ENCODE assay signal across 8 cellular contexts in the genomic region with DNA sequence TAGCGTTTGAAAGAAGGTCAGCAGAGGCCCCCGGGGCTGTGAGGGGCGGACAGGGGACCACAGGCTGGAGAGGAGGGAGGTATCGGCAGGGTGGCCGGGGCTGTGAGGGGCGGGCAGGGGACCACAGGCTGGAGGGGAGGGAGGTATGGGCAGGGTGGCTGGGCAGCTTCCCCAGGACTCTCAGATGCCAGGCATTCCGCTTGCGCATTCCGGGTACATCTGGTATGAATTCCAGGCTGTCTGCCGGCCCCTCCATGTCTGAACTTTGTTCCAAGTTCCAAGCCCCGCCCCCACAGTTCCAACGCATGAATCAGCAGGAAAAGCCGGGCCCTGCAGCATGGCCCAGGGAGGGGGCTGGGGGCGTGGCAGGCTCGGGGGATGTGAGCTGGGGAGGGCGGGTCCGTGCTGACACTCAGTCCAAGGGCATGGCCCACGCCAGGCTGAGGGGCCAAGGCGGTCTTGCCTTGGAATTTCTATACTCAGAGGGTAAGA. TPM values are rescaled to one million over a fixed set of nuclear protein-coding genes. Genes with fewer than 3 reads are reported as not detected.
DNase-seq lines count a peak whose midpoint lies in the region; ATAC-seq, FAIRE-seq and TF ChIP-seq lines count a peak whose summit lies in the region.

No MANE protein-coding gene starts in this region.

- no peaks in the 10 kb centered on the region for H3K27me3 ChIP-seq in BE2C
- no peaks in the 10 kb centered on the region for H3K27me3 ChIP-seq in endothelial cell of umbilical vein (ENCODE audit: control insufficient read depth in 2 of 2, insufficient read depth in 2 of 2, low read length in 2 of 2)

- CTCF ChIA-PET in endothelial cell of umbilical vein (lab: Charles Lee) = interaction anchor here (0.9 to 3.0 kb wide), 7 partner anchors 16 to 151 kb away, joined by 3 to 25 read pairs (median 5); a partner anchor contains a TSS

- H4K20me1 ChIP-seq in endothelial cell of umbilical vein (replicated peaks; ENCODE audit: control insufficient read depth, extremely low read depth, insufficient read depth, low read length) = no peaks in the 10 kb centered on the region

- POLR2A ChIA-PET in endothelial cell of umbilical vein (lab: Charles Lee) = interaction anchor here (0.6 to 3.4 kb wide), 5 partner anchors 10 to 1155 kb away, joined by 3 to 16 read pairs (median 3); no protein-coding TSS in a partner anchor

- H3K4me3 ChIP-seq in BE2C (ENCODE audit: low read depth, low read length) (peak overlapping the region; percentile 56), endothelial cell of umbilical vein (replicated peaks in 1 of 3; ENCODE audit: insufficient read depth in 1 of 3, low read depth in 1 of 3, low read length in 3 of 3) (peak overlapping the region; percentile 69 to 97 (median 76))

- H3K9me3 ChIP-seq in BE2C (no peaks in the 10 kb centered on the region), endothelial cell of umbilical vein (replicated peaks; ENCODE audit: control insufficient read depth, insufficient read depth, low read length) (no peaks in the 10 kb centered on the region)

- ATAC-seq in GM21381 (IDR thresholded peaks at IDR 0.05; ENCODE audit: unreplicated experiment) = no peak
- no peak for ATAC-seq in HG02759 (IDR thresholded peaks at IDR 0.05; ENCODE audit: unreplicated experiment)

- dilution Hi-C loops in endothelial cell of umbilical vein (cut with MboI; ENCODE audit: extremely low pct_ligation_motif_present, low sequenced_read_pairs) = no loop called here

- H3K36me3 ChIP-seq in BE2C (no peaks in the 10 kb centered on the region), endothelial cell of umbilical vein (ENCODE audit: control insufficient read depth in 2 of 2, extremely low read depth in 1 of 2, insufficient read depth in 2 of 2, low read length in 2 of 2) (peaks cover 19 to 20% of the 10 kb centered on the region in 2 experiments)

- peak overlapping the region; percentile 91 for H3K4me3 Mint-ChIP-seq in HFFc6

- H3K79me2 ChIP-seq in endothelial cell of umbilical vein (ENCODE audit: control insufficient read depth, insufficient read depth, low read length) = peaks cover 41% of the 10 kb centered on the region

- peaks cover 51% of the 10 kb centered on the region for H3K4me1 Mint-ChIP-seq in HFFc6 (ENCODE audit: low read depth)

- peak; percentile 97 for FAIRE-seq in endothelial cell of umbilical vein (lab: Jason Lieb, UNC)

- peak overlapping the region; percentile 52 for H3K4me2 ChIP-seq in endothelial cell of umbilical vein (ENCODE audit: insufficient read depth, low read length)

- H3K9me3 Mint-ChIP-seq in HFFc6 = no peaks in the 10 kb centered on the region

- peak overlapping the region; percentile 79 for H3K27ac Mint-ChIP-seq in HFFc6

- H3K4me1 ChIP-seq in BE2C (peaks cover 7% of the 10 kb centered on the region), endothelial cell of umbilical vein (ENCODE audit: control insufficient read depth, extremely low read depth, insufficient read depth, low read length) (peaks cover 42% of the 10 kb centered on the region)

- peak overlapping the region; percentile 87 for H3K9ac ChIP-seq in endothelial cell of umbilical vein (replicated peaks; ENCODE audit: extremely low read depth, insufficient read depth, low read length)

- peak overlapping the region; percentile 79 for H3K27ac ChIP-seq in endothelial cell of umbilical vein (ENCODE audit: insufficient read depth, low read depth, low read length)

- no peak overlapping the region for H2AFZ ChIP-seq in endothelial cell of umbilical vein (ENCODE audit: low read depth, low read length)

- H3K36me3 Mint-ChIP-seq in HFFc6 (ENCODE audit: low read depth) = peaks cover 36% of the 10 kb centered on the region

- TF ChIP-seq CTCF in BE2C (IDR thresholded peaks at IDR 0.05; ENCODE audit: low read depth, low read length) (no peak), HFFc6 (IDR thresholded peaks at IDR 0.05) (no peak), endothelial cell of umbilical vein (IDR thresholded peaks at IDR 0.05; ENCODE audit: extremely low read depth in 1 of 2, insufficient read depth in 1 of 2, low read depth in 1 of 2, low read length in 2 of 2) (no peak)

- TF ChIP-seq POLR2A in endothelial cell of umbilical vein (IDR thresholded peaks at IDR 0.05; ENCODE audit: low read depth, low read length) = no peak

- BruUV-seq in endothelial cell of umbilical vein (replicated peaks; lab: Mats Ljungman, UMichigan) = no TSS peak

- H3K27me3 Mint-ChIP-seq in HFFc6 (ENCODE audit: insufficient read depth) = peaks cover 20% of the 10 kb centered on the region

- DNase-seq in BE2C (peak; percentile 94), HFFc6 (peak; percentile 97), T1000 (lab: John Stamatoyannopoulos, UW) (peak; percentile 93), endothelial cell of umbilical vein (ENCODE audit: low read depth, low spot score) (peak; percentile 96), medulla oblongata (ENCODE audit: extremely low spot score) (peak; percentile 87), stromal cell of bone marrow (ENCODE audit: low read depth) (peak; percentile 96)

- no peaks in the 10 kb centered on the region for H3K9me1 ChIP-seq in endothelial cell of umbilical vein (replicated peaks; ENCODE audit: control insufficient read depth, extremely low read depth, insufficient read depth, low read length)

- intact Hi-C loops in endothelial cell of umbilical vein (cut with micrococcal nuclease) = loop anchor here (1.0 to 10.0 kb wide), 5 partner anchors 30 to 620 kb away; a partner anchor contains a TSS

RNA-seq across cellular contexts. Expression of a gene that starts 4.4 kb away (rescaled TPM):
- polyA plus RNA-seq in BE2C (2012; ENCODE audit: insufficient read depth, insufficient read length, low read depth) = 0.15 TPM
- 1 to 10 TPM; 2.7 to 3.8 (median 3.2) TPM for total RNA-seq in HFFc6 (2021; fragmentation: NEBNext Ultra II Directional; extraction: Animal tissue kit (Norgen Biotek cat#: 25700))
- 1.7 and 2.1 TPM in 2 replicates for total RNA-seq in endothelial cell of umbilical vein
- 0.72 TPM in 2 replicates for polyA plus RNA-seq in endothelial cell of umbilical vein
- 0.75 and 0.83 TPM in 2 replicates for polyA plus RNA-seq in endothelial cell of umbilical vein (2011; cell fraction: cytosol; rRNA removed)
- polyA plus RNA-seq in endothelial cell of umbilical vein (2011; cell fraction: nucleus; rRNA removed) = 0.70 and 0.83 TPM in 2 replicates
- polyA plus RNA-seq in endothelial cell of umbilical vein (2012) = 1.6 and 2.4 TPM in 2 replicates
- polyA minus RNA-seq in endothelial cell of umbilical vein = 0.98 and 1.0 TPM in 2 replicates
- 1.6 TPM for polyA minus RNA-seq in endothelial cell of umbilical vein (2011; cell fraction: cytosol; rRNA and poly(A)+ RNA removed)
- polyA minus RNA-seq in endothelial cell of umbilical vein (2011; cell fraction: nucleus; rRNA and poly(A)+ RNA removed) = 0.24 and 0.38 TPM in 2 replicates

RNA-seq across cellular contexts. Expression of a gene that starts 10.0 kb away (rescaled TPM):
- 11.3 TPM for polyA plus RNA-seq in BE2C (2012; ENCODE audit: insufficient read depth, insufficient read length, low read depth)
- 10 to 100 TPM; 12.5 to 18.1 (median 13.2) TPM for total RNA-seq in HFFc6 (2021; fragmentation: NEBNext Ultra II Directional; extraction: Animal tissue kit (Norgen Biotek cat#: 25700))
- total RNA-seq in endothelial cell of umbilical vein = 16.5 and 17.3 TPM in 2 replicates
- 10.4 and 12.1 TPM in 2 replicates for polyA plus RNA-seq in endothelial cell of umbilical vein
- 5.0 and 7.6 TPM in 2 replicates for polyA plus RNA-seq in endothelial cell of umbilical vein (2011; cell fraction: cytosol; rRNA removed)
- polyA plus RNA-seq in endothelial cell of umbilical vein (2011; cell fraction: nucleus; rRNA removed) = 18.5 and 22.3 TPM in 2 replicates
- 10.1 and 11.7 TPM in 2 replicates for polyA plus RNA-seq in endothelial cell of umbilical vein (2012)
- polyA minus RNA-seq in endothelial cell of umbilical vein = 10.2 and 10.9 TPM in 2 replicates
- polyA minus RNA-seq in endothelial cell of umbilical vein (2011; cell fraction: cytosol; rRNA and poly(A)+ RNA removed) = 12.5 TPM
- polyA minus RNA-seq in endothelial cell of umbilical vein (2011; cell fraction: nucleus; rRNA and poly(A)+ RNA removed) = 9.7 and 18.8 TPM in 2 replicates

RNA-seq across cellular contexts. Expression of a gene that starts 28.1 kb away (rescaled TPM):
- 0.19 TPM for polyA plus RNA-seq in BE2C (2012; ENCODE audit: insufficient read depth, insufficient read length, low read depth)
- total RNA-seq in HFFc6 (2021; fragmentation: NEBNext Ultra II Directional; extraction: Animal tissue kit (Norgen Biotek cat#: 25700)) = not detected
- 0.30 TPM in 1 of 2 replicates, not detected in the other for total RNA-seq in endothelial cell of umbilical vein
- polyA plus RNA-seq in endothelial cell of umbilical vein = 0.03 and 0.14 TPM in 2 replicates
- 0.06 and 0.09 TPM in 2 replicates for polyA plus RNA-seq in endothelial cell of umbilical vein (2011; cell fraction: cytosol; rRNA removed)
- polyA plus RNA-seq in endothelial cell of umbilical vein (2011; cell fraction: nucleus; rRNA removed) = 0.11 and 0.21 TPM in 2 replicates
- 0.12 TPM in 1 of 2 replicates, not detected in the other for polyA plus RNA-seq in endothelial cell of umbilical vein (2012)
- polyA minus RNA-seq in endothelial cell of umbilical vein = 0.15 TPM in 1 of 2 replicates, not detected in the other
- 1.5 TPM for polyA minus RNA-seq in endothelial cell of umbilical vein (2011; cell fraction: cytosol; rRNA and poly(A)+ RNA removed)
- polyA minus RNA-seq in endothelial cell of umbilical vein (2011; cell fraction: nucleus; rRNA and poly(A)+ RNA removed) = not detected in 2 replicates

RNA-seq across cellular contexts. Expression of a gene that starts 29.9 kb away (rescaled TPM):
- polyA plus RNA-seq in BE2C (2012; ENCODE audit: insufficient read depth, insufficient read length, low read depth) = 679 TPM
- total RNA-seq in HFFc6 (2021; fragmentation: NEBNext Ultra II Directional; extraction: Animal tissue kit (Norgen Biotek cat#: 25700)) = 100 to 1,000 TPM; 224 to 285 (median 248) TPM
- 282 and 301 TPM in 2 replicates for total RNA-seq in endothelial cell of umbilical vein
- 215 and 230 TPM in 2 replicates for polyA plus RNA-seq in endothelial cell of umbilical vein
- polyA plus RNA-seq in endothelial cell of umbilical vein (2011; cell fraction: cytosol; rRNA removed) = 140 and 162 TPM in 2 replicates
- polyA plus RNA-seq in endothelial cell of umbilical vein (2011; cell fraction: nucleus; rRNA removed) = 382 and 429 TPM in 2 replicates
- polyA plus RNA-seq in endothelial cell of umbilical vein (2012) = 185 and 188 TPM in 2 replicates
- polyA minus RNA-seq in endothelial cell of umbilical vein = 426 and 435 TPM in 2 replicates
- polyA minus RNA-seq in endothelial cell of umbilical vein (2011; cell fraction: cytosol; rRNA and poly(A)+ RNA removed) = 351 TPM
- polyA minus RNA-seq in endothelial cell of umbilical vein (2011; cell fraction: nucleus; rRNA and poly(A)+ RNA removed) = 222 and 293 TPM in 2 replicates

RNA-seq across cellular contexts. Expression of a gene that starts 47.3 kb away (rescaled TPM):
- 15.1 TPM for polyA plus RNA-seq in BE2C (2012; ENCODE audit: insufficient read depth, insufficient read length, low read depth)
- total RNA-seq in HFFc6 (2021; fragmentation: NEBNext Ultra II Directional; extraction: Animal tissue kit (Norgen Biotek cat#: 25700)) = 10 to 100 TPM; 12.0 to 46.8 (median 13.2) TPM
- total RNA-seq in endothelial cell of umbilical vein = not detected in 2 replicates
- not detected in 2 replicates for polyA plus RNA-seq in endothelial cell of umbilical vein
- polyA plus RNA-seq in endothelial cell of umbilical vein (2011; cell fraction: cytosol; rRNA removed) = not detected in 2 replicates
- polyA plus RNA-seq in endothelial cell of umbilical vein (2011; cell fraction: nucleus; rRNA removed) = not detected in 2 replicates
- polyA plus RNA-seq in endothelial cell of umbilical vein (2012) = 0.85 and 0.87 TPM in 2 replicates
- 1.6 and 3.4 TPM in 2 replicates for polyA minus RNA-seq in endothelial cell of umbilical vein
- polyA minus RNA-seq in endothelial cell of umbilical vein (2011; cell fraction: cytosol; rRNA and poly(A)+ RNA removed) = not detected
- not detected in 2 replicates for polyA minus RNA-seq in endothelial cell of umbilical vein (2011; cell fraction: nucleus; rRNA and poly(A)+ RNA removed)
